In genomic region chr10:124792998-124793352, GRCh38 we compare ENCODE assay signal across 10 cellular contexts. TPM values are rescaled to one million over a fixed set of nuclear protein-coding genes. Genes with fewer than 3 reads are reported as not detected.
DNase-seq lines count a peak whose midpoint lies in the region; ATAC-seq and TF ChIP-seq lines count a peak whose summit lies in the region.
"Had no signal": no experiment of that assay in that cellular context is flagged by ENCODE, and none has a peak within 500 bp of the region (broad histone marks: within the 10 kb centered on the region; RNA-seq: fewer than 3 reads in every experiment).

No MANE protein-coding gene starts in this region.

- intact Hi-C loops in esophagus squamous epithelium (cut with DNase I) (no loop called here), colonic mucosa (cut with DNase I) (no loop called here)

- H3K9me3 ChIP-seq in RWPE2 (ENCODE audit: severe bottlenecking): peaks cover 3% of the 10 kb centered on the region
- no peaks in the 10 kb centered on the region for H3K9me3 ChIP-seq in esophagus squamous epithelium
- H3K9me3 ChIP-seq in thoracic aorta: no peaks in the 10 kb centered on the region
- H3K9me3 ChIP-seq in colonic mucosa: no peaks in the 10 kb centered on the region

- peaks cover 14% of the 10 kb centered on the region for H3K27me3 Mint-ChIP-seq in activated naive CD4-positive, alpha-beta T cell treated with anti-CD3 and anti-CD28 coated beads, Interleukin-2, amount 10 ng/mL, durations not matched to agents 7 days and 5 days

- H3K27me3 ChIP-seq in RWPE2 (ENCODE audit: insufficient read depth, poor library complexity, severe bottlenecking) (no peaks in the 10 kb centered on the region), esophagus squamous epithelium (no peaks in the 10 kb centered on the region), thoracic aorta (replicated peaks; ENCODE audit: insufficient read depth) (no peaks in the 10 kb centered on the region), colonic mucosa (no peaks in the 10 kb centered on the region)

- ATAC-seq in RWPE2 (ENCODE audit: low read depth) (no peak), thoracic aorta (ENCODE audit: insufficient number of reproducible peaks, low FRiP score, low read depth) (no peak), GM19455 (IDR thresholded peaks at IDR 0.05; ENCODE audit: unreplicated experiment) (no peak)

- no peak for DNase-seq in activated naive CD4-positive, alpha-beta T cell treated with anti-CD3 and anti-CD28 coated beads, Interleukin-2, amount 10 ng/mL, durations not matched to agents 7 days and 5 days
- DNase-seq in activated naive CD4-positive, alpha-beta T cell (lab: John Stamatoyannopoulos, UW): no peak
- DNase-seq in RWPE2 (ENCODE audit: low spot score): no peak
- DNase-seq in esophagus squamous epithelium (lab: John Stamatoyannopoulos, UW): no peak
- no peak for DNase-seq in thoracic aorta (ENCODE audit: low spot score)
- no peak for DNase-seq in OCI-M1 (lab: John Stamatoyannopoulos, UW)
- DNase-seq in colonic mucosa: no peak
- DNase-seq: activated CD4-positive, alpha-beta T cell treated with anti-CD3 and anti-CD28 coated beads for 4 hours; C1 segment of cervical spinal cord had no signal

- 90 to 100% methylated on average over 10 of the region's 11 CpGs for WGBS in esophagus squamous epithelium, 2 donors

- H3K4me3 ChIP-seq in RWPE2 (ENCODE audit: severe bottlenecking): peak overlapping the region; percentile 96
- peak overlapping the region in 3 of 4 donors; percentile 81 to 96 (median 89) for H3K4me3 ChIP-seq in esophagus squamous epithelium
- peak overlapping the region; percentile 100 for H3K4me3 ChIP-seq in thoracic aorta
- H3K4me3 ChIP-seq in colonic mucosa: no peak overlapping the region

- H3K4me1 Mint-ChIP-seq in activated naive CD4-positive, alpha-beta T cell treated with anti-CD3 and anti-CD28 coated beads, Interleukin-2, amount 10 ng/mL, durations not matched to agents 7 days and 5 days: peaks cover 29% of the 10 kb centered on the region

- TF ChIP-seq CTCF in RWPE2 (IDR thresholded peaks at IDR 0.05; ENCODE audit: poor library complexity, severe bottlenecking) (no peak), esophagus squamous epithelium (IDR thresholded peaks at IDR 0.05) (no peak), thoracic aorta (IDR thresholded peaks at IDR 0.05) (no peak), colonic mucosa (IDR thresholded peaks at IDR 0.05) (no peak)

- peak overlapping the region; percentile 60 for H3K27ac ChIP-seq in RWPE2 (ENCODE audit: poor library complexity, severe bottlenecking)
- no peak overlapping the region for H3K27ac ChIP-seq in esophagus squamous epithelium
- H3K27ac ChIP-seq in thoracic aorta: no peak overlapping the region
- H3K27ac ChIP-seq in colonic mucosa: no peak overlapping the region

- peaks cover 13% of the 10 kb centered on the region for H3K36me3 Mint-ChIP-seq in activated naive CD4-positive, alpha-beta T cell treated with anti-CD3 and anti-CD28 coated beads, Interleukin-2, amount 10 ng/mL, durations not matched to agents 7 days and 5 days

- no peak for TF ChIP-seq POLR2A in esophagus squamous epithelium (IDR thresholded peaks at IDR 0.05)

- no peaks in the 10 kb centered on the region for H3K9me3 Mint-ChIP-seq in activated naive CD4-positive, alpha-beta T cell treated with anti-CD3 and anti-CD28 coated beads, Interleukin-2, amount 10 ng/mL, durations not matched to agents 7 days and 5 days

- no peak overlapping the region for H3K9ac ChIP-seq in colonic mucosa (ENCODE audit: low read depth in 2 of 2, low read length in 2 of 2)

- peak overlapping the region; percentile 88 for H3K4me3 Mint-ChIP-seq in activated naive CD4-positive, alpha-beta T cell treated with anti-CD3 and anti-CD28 coated beads, Interleukin-2, amount 10 ng/mL, durations not matched to agents 7 days and 5 days

- CTCF ChIA-PET in activated naive CD4-positive, alpha-beta T cell treated with anti-CD3 and anti-CD28 coated beads, Interleukin-2, amount 10 ng/mL, durations not matched to agents 7 days and 5 days (lab: Charles Lee): no interaction called here

- H3K4me1 ChIP-seq in RWPE2 (ENCODE audit: insufficient read depth, poor library complexity, severe bottlenecking): peaks cover 7% of the 10 kb centered on the region
- H3K4me1 ChIP-seq in esophagus squamous epithelium: peaks cover 0 to 22% (median 11%) of the 10 kb centered on the region in 3 donors
- H3K4me1 ChIP-seq in thoracic aorta (ENCODE audit: control insufficient read depth in 1 of 2, low read depth in 2 of 2): peaks cover 8 to 9% of the 10 kb centered on the region in 2 donors
- H3K4me1 ChIP-seq in colonic mucosa: no peaks in the 10 kb centered on the region

- peak overlapping the region; percentile 94 for H3K27ac Mint-ChIP-seq in activated naive CD4-positive, alpha-beta T cell treated with anti-CD3 and anti-CD28 coated beads, Interleukin-2, amount 10 ng/mL, durations not matched to agents 7 days and 5 days

- H3K36me3 ChIP-seq in RWPE2 (ENCODE audit: low read depth) (peaks cover 12% of the 10 kb centered on the region), esophagus squamous epithelium (peaks cover 0 to 16% (median 0%) of the 10 kb centered on the region in 3 donors), thoracic aorta (peaks cover 3% of the 10 kb centered on the region), colonic mucosa (no peaks in the 10 kb centered on the region)

RNA-seq across cellular contexts. Expression of gene EEF1AKMT2, which starts 1.3 kb away (rescaled TPM):
- 10 to 100 TPM in 2 of 4 donors, 1 to 10 TPM in 2; 8.3 to 17.5 (median 12.7) TPM for total RNA-seq in esophagus squamous epithelium
- total RNA-seq in thoracic aorta: 10 to 100 TPM in 1 of 2 donors, 1 to 10 TPM in 1; 5.7 to 10.4 TPM
- 10 to 100 TPM; 14.7 to 16.5 TPM for total RNA-seq in colonic mucosa

RNA-seq across cellular contexts. Expression of gene ABRAXAS2, which starts 8.6 kb away (rescaled TPM):
- total RNA-seq in esophagus squamous epithelium: 10 to 100 TPM in 3 of 4 donors, 1 to 10 TPM in 1; 6.1 to 13.6 (median 11.5) TPM
- 10 to 100 TPM in 1 of 2 donors, 1 to 10 TPM in 1; 8.1 to 12.1 TPM for total RNA-seq in thoracic aorta
- 10 to 100 TPM; 12.8 to 14.5 TPM for total RNA-seq in colonic mucosa

RNA-seq across cellular contexts. Expression of gene FAM53B, which starts 48.8 kb away (rescaled TPM):
- total RNA-seq in esophagus squamous epithelium: 10 to 100 TPM; 27.4 to 54.2 (median 31.5) TPM
- 10 to 100 TPM; 26.6 to 49.5 TPM for total RNA-seq in thoracic aorta
- total RNA-seq in colonic mucosa: 10 to 100 TPM; 43.3 to 45.2 TPM
